Comparison of ENCODE assay signal across 8 cellular contexts in genomic region chr20:543369-544152, GRCh38. TPM values are rescaled to one million over a fixed set of nuclear protein-coding genes. Genes with fewer than 3 reads are reported as not detected.
DNase-seq lines count a peak whose midpoint lies in the region; ATAC-seq and TF ChIP-seq lines count a peak whose summit lies in the region.

TSS of gene CSNK2A1 (minus strand) at chr20:543790. CDS start at chr20:508551, 35,239 bp downstream.

- peak; percentile 91 for ATAC-seq in HG03442 (IDR thresholded peaks at IDR 0.05; ENCODE audit: unreplicated experiment)
- peak; percentile 97 for ATAC-seq in activated CD4-positive, alpha-beta T cell treated with anti-CD3 and anti-CD28 coated beads for 36 hours

- intact Hi-C loops in activated CD4-positive, alpha-beta T cell treated with anti-CD3 and anti-CD28 coated beads for 36 hours (cut with DNase I, micrococcal nuclease): loop anchor here (1.0 to 5.0 kb wide), 11 partner anchors 81 to 684 kb away; partner anchors contain the start of genes FAM110A (in 2 of the 2), NRSN2 (in 1 of the 2), PSMF1 (in 1 of the 2) and RAD21L1 (in 1 of the 2)

- no peaks in the 10 kb centered on the region for H3K27me3 ChIP-seq in kidney epithelial cell (ENCODE audit: control insufficient read depth, insufficient read depth, low read length)

- H3K9me3 Mint-ChIP-seq in activated CD4-positive, alpha-beta T cell treated with anti-CD3 and anti-CD28 coated beads for 36 hours (ENCODE audit: low read depth): peaks cover 8% of the 10 kb centered on the region

- H3K27me3 Mint-ChIP-seq in activated CD4-positive, alpha-beta T cell treated with anti-CD3 and anti-CD28 coated beads for 36 hours: no peaks in the 10 kb centered on the region

- DNase-seq in Ammon's horn (ENCODE audit: low spot score) (peak; percentile 97), GM19238 (ENCODE audit: insufficient read length, low spot score) (peak; percentile 82), NCI-H524 (lab: John Stamatoyannopoulos, UW) (peak; percentile 95 to 97), choroid plexus epithelial cell (ENCODE audit: low read depth) (peak; percentile 97), kidney epithelial cell (ENCODE audit: low read depth) (peak; percentile 75)
- DNase-seq in activated CD4-positive, alpha-beta T cell treated with anti-CD3 and anti-CD28 coated beads for 36 hours: peak; percentile 97
- DNase-seq in stimulated activated CD4-positive, alpha-beta T cell treated with anti-CD3 and anti-CD28 coated beads, Interleukin-15, amount 100 ng/mL, for 48 hours (ENCODE audit: low read depth in 2 of 2): peak; percentile 89 to 95

- peaks cover 39% of the 10 kb centered on the region for H3K36me3 Mint-ChIP-seq in activated CD4-positive, alpha-beta T cell treated with anti-CD3 and anti-CD28 coated beads for 36 hours (ENCODE audit: low read depth)

- no peaks in the 10 kb centered on the region for H3K36me3 ChIP-seq in kidney epithelial cell (ENCODE audit: control insufficient read depth, insufficient read depth, low read length)

- CTCF ChIA-PET in activated CD4-positive, alpha-beta T cell treated with anti-CD3 and anti-CD28 coated beads for 36 hours (lab: Charles Lee): interaction anchor here (0.6 to 1.9 kb wide), 7 partner anchors 51 to 518 kb away, joined by 3 to 6 read pairs (median 4); partner anchors contain the start of gene TRIB3

- H3K4me3 ChIP-seq in choroid plexus epithelial cell (ENCODE audit: low read depth, low read length): peak within 1 kb of the TSS; percentile 99
- H3K4me3 ChIP-seq in kidney epithelial cell (ENCODE audit: low read depth, low read length): peak within 1 kb of the TSS; percentile 93

- H3K27ac Mint-ChIP-seq in activated CD4-positive, alpha-beta T cell treated with anti-CD3 and anti-CD28 coated beads for 36 hours: peak within 1 kb of the TSS; percentile 96

- H3K4me1 Mint-ChIP-seq in activated CD4-positive, alpha-beta T cell treated with anti-CD3 and anti-CD28 coated beads for 36 hours: peaks cover 49% of the 10 kb centered on the region

- POLR2A ChIA-PET in activated CD4-positive, alpha-beta T cell treated with anti-CD3 and anti-CD28 coated beads for 36 hours (lab: Charles Lee): interaction anchor here (0.6 to 0.8 kb wide), 2 partner anchors 9 to 80 kb away, joined by 3 read pairs; no protein-coding TSS in a partner anchor

- peak within 1 kb of the TSS; percentile 94 for H3K4me3 Mint-ChIP-seq in activated CD4-positive, alpha-beta T cell treated with anti-CD3 and anti-CD28 coated beads for 36 hours

- no peak for TF ChIP-seq CTCF in choroid plexus epithelial cell (conservative IDR thresholded peaks at IDR 0.05; ENCODE audit: low read depth, low read length)
- TF ChIP-seq CTCF in kidney epithelial cell (IDR thresholded peaks at IDR 0.05; ENCODE audit: insufficient read depth, low read length, poor library complexity, severe bottlenecking): no peak

RNA-seq across cellular contexts. Expression of gene CSNK2A1, which starts in this region (rescaled TPM):
- 100 to 1,000 TPM; 179 to 254 TPM for total RNA-seq in activated CD4-positive, alpha-beta T cell treated with anti-CD3 and anti-CD28 coated beads for 36 hours
- total RNA-seq in kidney epithelial cell: 199 and 228 TPM in 2 replicates

Comparison
In these comparisons a context has a peak if more than half of its experiments do, and no peak if none do; other contexts are left out.
1. Peak in every context shown above with its lines: DNase-seq, ATAC-seq and H3K4me3 ChIP-seq.